Comparison of ENCODE assay signal across 11 cellular contexts in the genomic region with DNA sequence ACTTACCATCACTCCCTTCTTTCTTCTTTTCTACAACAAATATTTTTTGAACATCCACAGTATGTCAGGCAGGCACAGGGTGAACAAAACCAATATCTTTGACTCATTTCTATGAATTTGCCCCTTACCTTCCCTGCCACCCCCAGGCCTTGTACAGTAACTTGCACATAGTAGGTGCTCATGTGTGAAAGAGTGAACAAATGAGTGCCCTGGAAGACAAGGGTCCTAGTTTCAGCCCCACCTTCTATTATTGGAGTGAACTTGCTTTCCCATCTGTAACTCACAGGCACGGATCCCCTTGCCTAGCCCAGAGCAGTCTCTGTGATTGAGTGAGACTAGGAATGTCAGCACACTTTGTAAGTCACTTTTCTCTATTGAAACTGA. TPM values are rescaled to one million over a fixed set of nuclear protein-coding genes. Genes with fewer than 3 reads are reported as not detected.
DNase-seq lines count a peak whose midpoint lies in the region; ATAC-seq, FAIRE-seq and TF ChIP-seq lines count a peak whose summit lies in the region.
"Had no signal": no experiment of that assay in that cellular context is flagged by ENCODE, and none has a peak within 500 bp of the region (broad histone marks: within the 10 kb centered on the region; RNA-seq: fewer than 3 reads in every experiment).

No MANE protein-coding gene starts in this region.

- no peaks in the 10 kb centered on the region for H3K27me3 Mint-ChIP-seq in central memory CD8-positive, alpha-beta T cell
- no peaks in the 10 kb centered on the region for H3K27me3 Mint-ChIP-seq in endodermal cell (ENCODE audit: insufficient read depth)

- no peak for FAIRE-seq in urothelium cell line (lab: Jason Lieb, UNC)
- FAIRE-seq: small intestine had no signal

- no peak for DNase-seq in central memory CD8-positive, alpha-beta T cell (ENCODE audit: low spot score in 2 of 2)
- DNase-seq in NOMO-1 treated with DMSO at 0.1 percent for 48 hours (lab: John Stamatoyannopoulos, UW; ENCODE audit: unreplicated experiment) (no peak), urothelium cell line (ENCODE audit: low spot score) (no peak), endodermal cell (no peak)
- DNase-seq: cerebellar nuclear complex, COR-L47, SJCRH30, small intestine had no signal

- no peaks in the 10 kb centered on the region for H3K4me1 ChIP-seq in endodermal cell (ENCODE audit: control insufficient read depth, insufficient read depth, low read length)
- H3K4me1 ChIP-seq: gastroesophageal sphincter, SJCRH30 had no signal

- peak overlapping the region; percentile 18 for H3K4me3 Mint-ChIP-seq in central memory CD8-positive, alpha-beta T cell
- H3K4me3 Mint-ChIP-seq in endodermal cell: no peak overlapping the region

- peaks cover 51% of the 10 kb centered on the region for H3K36me3 Mint-ChIP-seq in central memory CD8-positive, alpha-beta T cell (ENCODE audit: insufficient read depth)
- H3K36me3 Mint-ChIP-seq in endodermal cell (ENCODE audit: low read depth): peaks cover 65% of the 10 kb centered on the region

- WGBS in endodermal cell (ENCODE audit: insufficient coverage in 1 of 2, insufficient read length in 1 of 2), 2 experiments: 80 to 95% methylated on average over 1 of the region's 1 CpG

- peaks cover 28% of the 10 kb centered on the region for H3K4me1 Mint-ChIP-seq in central memory CD8-positive, alpha-beta T cell
- no peaks in the 10 kb centered on the region for H3K4me1 Mint-ChIP-seq in endodermal cell

- no peaks in the 10 kb centered on the region for H3K27me3 ChIP-seq in endodermal cell (ENCODE audit: control insufficient read depth, insufficient read depth, low read length, poor library complexity, severe bottlenecking)
- H3K27me3 ChIP-seq: gastroesophageal sphincter, SJCRH30 had no signal

- H3K36me3 ChIP-seq in endodermal cell (ENCODE audit: control insufficient read depth, insufficient read depth, low read length): peaks cover 57% of the 10 kb centered on the region

- no peaks in the 10 kb centered on the region for H3K9me3 Mint-ChIP-seq in central memory CD8-positive, alpha-beta T cell
- no peaks in the 10 kb centered on the region for H3K9me3 Mint-ChIP-seq in endodermal cell

- H3K27ac ChIP-seq in endodermal cell (ENCODE audit: low read depth, low read length): no peak overlapping the region
- H3K27ac ChIP-seq: gastroesophageal sphincter, SJCRH30 had no signal

- peak overlapping the region; percentile 88 for H3K27ac Mint-ChIP-seq in central memory CD8-positive, alpha-beta T cell (ENCODE audit: low read depth)
- no peak overlapping the region for H3K27ac Mint-ChIP-seq in endodermal cell

- TF ChIP-seq CTCF in endodermal cell (conservative IDR thresholded peaks at IDR 0.05): no peak

- H3K4me3 ChIP-seq in endodermal cell (ENCODE audit: low read length): no peak overlapping the region
- H3K4me3 ChIP-seq: gastroesophageal sphincter, SJCRH30 had no signal

- H3K9ac ChIP-seq in endodermal cell (ENCODE audit: extremely low read depth, low read length, poor library complexity, severe bottlenecking): no peak overlapping the region

- ATAC-seq in GM18508 (IDR thresholded peaks at IDR 0.05; ENCODE audit: insufficient read depth, unreplicated experiment) (peak; percentile 2), HG02678 (IDR thresholded peaks at IDR 0.05; ENCODE audit: unreplicated experiment) (peak; percentile 13)
- no peak for ATAC-seq in central memory CD8-positive, alpha-beta T cell (replicated peaks; ENCODE audit: extremely low read depth, poor library complexity, severe bottlenecking)
- ATAC-seq: gastroesophageal sphincter had no signal

- no peaks in the 10 kb centered on the region for H3K9me3 ChIP-seq in endodermal cell (ENCODE audit: control insufficient read depth, low read length)
- H3K9me3 ChIP-seq: gastroesophageal sphincter, SJCRH30 had no signal

RNA-seq across cellular contexts. Expression of a gene that starts 12.8 kb away (rescaled TPM):
- total RNA-seq in endodermal cell: 10 to 100 TPM; 39.7 to 42.4 TPM
- polyA plus RNA-seq in endodermal cell (2013, experiment 1 of 2): 37.1 TPM
- polyA plus RNA-seq in endodermal cell (2013, experiment 2 of 2): 34.3 TPM

RNA-seq across cellular contexts. Expression of a gene that starts 23.6 kb away (rescaled TPM):
- 1 to 10 TPM; 1.5 to 2.6 TPM for total RNA-seq in endodermal cell
- polyA plus RNA-seq in endodermal cell (2013, experiment 1 of 2): 0.50 TPM
- 0.87 TPM for polyA plus RNA-seq in endodermal cell (2013, experiment 2 of 2)

RNA-seq across cellular contexts. Expression of a gene that starts 50.8 kb away (rescaled TPM):
- 10 to 100 TPM; 32.6 to 38.5 TPM for total RNA-seq in endodermal cell
- 24.5 TPM for polyA plus RNA-seq in endodermal cell (2013, experiment 1 of 2)
- 21.1 TPM for polyA plus RNA-seq in endodermal cell (2013, experiment 2 of 2)

RNA-seq across cellular contexts. Expression of a gene that starts 51.6 kb away (rescaled TPM):
- total RNA-seq in endodermal cell: 10 to 100 TPM; 12.7 to 14.6 TPM
- polyA plus RNA-seq in endodermal cell (2013, experiment 1 of 2): 13.3 TPM
- polyA plus RNA-seq in endodermal cell (2013, experiment 2 of 2): 12.6 TPM
